In genomic region chr5:1734271-1734907, GRCh38 we compare ENCODE assay signal across 29 cellular contexts.
DNase-seq lines count a peak whose midpoint lies in the region; ATAC-seq and TF ChIP-seq lines count a peak whose summit lies in the region.
"Had no signal": no experiment of that assay in that cellular context is flagged by ENCODE, and none has a peak within 500 bp of the region (broad histone marks: within the 10 kb centered on the region; RNA-seq: fewer than 3 reads in every experiment).

No MANE protein-coding gene starts in this region.

- peak; percentile 74 for DNase-seq in cardiac septum (ENCODE audit: low spot score)
- no peak for DNase-seq in heart right ventricle
- DNase-seq in RWPE2 (ENCODE audit: low spot score): peak; percentile 70
- DNase-seq in mesenteric fat pad (ENCODE audit: low spot score): peak; percentile 78
- DNase-seq in ureter (ENCODE audit: low spot score): peak; percentile 39
- DNase-seq in tibial artery: no peak
- DNase-seq: activated T-cell treated with anti-CD3 and anti-CD28 coated beads for 4 hours; C1 segment of cervical spinal cord; effector memory CD8-positive, alpha-beta T cell; foreskin melanocyte; left ventricle myocardium superior; mucosa of descending colon; NCI-H1092 treated with DMSO at 0.1 percent for 48 hours; NCI-H2029; NCI-H748 treated with DMSO at 0.1 percent for 48 hours; small intestine; T-helper 2 cell; uterus had no signal

- intact Hi-C loops in cardiac septum (cut with DNase I): no loop called here
- intact Hi-C loops in heart right ventricle (cut with DNase I): no loop called here
- intact Hi-C loops in tibial artery (cut with DNase I; ENCODE audit: low total_unique reads): no loop called here

- peaks cover 0 to 5% (median 2%) of the 10 kb centered on the region in 11 donors for H3K9me3 ChIP-seq in heart right ventricle
- H3K9me3 ChIP-seq in RWPE2 (ENCODE audit: severe bottlenecking): no peaks in the 10 kb centered on the region
- H3K9me3 ChIP-seq in tibial artery: peaks cover 0 to 3% (median 0%) of the 10 kb centered on the region in 3 donors
- H3K9me3 ChIP-seq: adrenal gland, mucosa of descending colon, suprapubic skin, uterus had no signal

- H3K4me3 ChIP-seq in heart right ventricle (no peak overlapping the region), RWPE2 (ENCODE audit: severe bottlenecking) (no peak overlapping the region), tibial artery (no peak overlapping the region)
- H3K4me3 ChIP-seq: adrenal gland, esophagus muscularis mucosa, GM12878, mucosa of descending colon, neural progenitor cell, SK-N-MC, suprapubic skin, uterus had no signal

- H3K27me3 ChIP-seq in heart right ventricle: peaks cover 0 to 30% (median 4%) of the 10 kb centered on the region in 7 donors
- H3K27me3 ChIP-seq in RWPE2 (ENCODE audit: insufficient read depth, poor library complexity, severe bottlenecking): no peaks in the 10 kb centered on the region
- H3K27me3 ChIP-seq in tibial artery: peaks cover 0 to 8% of the 10 kb centered on the region in 2 donors
- H3K27me3 ChIP-seq: adrenal gland, neural progenitor cell, uterus had no signal

- ATAC-seq in heart right ventricle (no peak), RWPE2 (ENCODE audit: low read depth) (no peak), GM18867 (IDR thresholded peaks at IDR 0.05; ENCODE audit: unreplicated experiment) (no peak), GM21360 (IDR thresholded peaks at IDR 0.05; ENCODE audit: unreplicated experiment) (no peak)
- ATAC-seq: effector memory CD8-positive, alpha-beta T cell; GM12878; left ventricle myocardium superior; mucosa of descending colon; stimulated activated memory B cell treated with anti-CD40 and anti-IgM and Interleukin-4, amounts not matched to agents 10 μg/mL and 1 μg/mL and 100 μg/mL, for 72 hours had no signal

- WGBS in heart right ventricle, 2 donors: 76 to 79% methylated on average over 18 of the region's 18 CpGs

- no peak for TF ChIP-seq CTCF in heart right ventricle (IDR thresholded peaks at IDR 0.05)
- TF ChIP-seq CTCF in RWPE2 (IDR thresholded peaks at IDR 0.05; ENCODE audit: poor library complexity, severe bottlenecking): no peak
- no peak for TF ChIP-seq CTCF in tibial artery (IDR thresholded peaks at IDR 0.05)

- H3K36me3 ChIP-seq in heart right ventricle (no peaks in the 10 kb centered on the region), RWPE2 (ENCODE audit: low read depth) (no peaks in the 10 kb centered on the region), tibial artery (no peaks in the 10 kb centered on the region)
- H3K36me3 ChIP-seq: adrenal gland, esophagus muscularis mucosa, neural progenitor cell, suprapubic skin, uterus had no signal

- H3K4me1 ChIP-seq in heart right ventricle (no peaks in the 10 kb centered on the region), RWPE2 (ENCODE audit: insufficient read depth, poor library complexity, severe bottlenecking) (no peaks in the 10 kb centered on the region), tibial artery (no peaks in the 10 kb centered on the region)
- H3K4me1 ChIP-seq: adrenal gland, esophagus muscularis mucosa, neural progenitor cell, suprapubic skin, uterus had no signal

- H3K27ac ChIP-seq in heart right ventricle: no peak overlapping the region
- no peak overlapping the region for H3K27ac ChIP-seq in RWPE2 (ENCODE audit: poor library complexity, severe bottlenecking)
- H3K27ac ChIP-seq in tibial artery: no peak overlapping the region
- H3K27ac ChIP-seq: adrenal gland, esophagus muscularis mucosa, HL-60, neural progenitor cell, RWPE1, SK-N-MC, suprapubic skin, uterus had no signal

Comparison
In these comparisons a context has a peak if more than half of its experiments do, and no peak if none do; other contexts are left out.
1. DNase-seq: peak in cardiac septum (single experiment), RWPE2 (single experiment), mesenteric fat pad (single experiment) and ureter (single experiment); none in heart right ventricle (0 of 2) and tibial artery (0 of 2).